In the genomic region with DNA sequence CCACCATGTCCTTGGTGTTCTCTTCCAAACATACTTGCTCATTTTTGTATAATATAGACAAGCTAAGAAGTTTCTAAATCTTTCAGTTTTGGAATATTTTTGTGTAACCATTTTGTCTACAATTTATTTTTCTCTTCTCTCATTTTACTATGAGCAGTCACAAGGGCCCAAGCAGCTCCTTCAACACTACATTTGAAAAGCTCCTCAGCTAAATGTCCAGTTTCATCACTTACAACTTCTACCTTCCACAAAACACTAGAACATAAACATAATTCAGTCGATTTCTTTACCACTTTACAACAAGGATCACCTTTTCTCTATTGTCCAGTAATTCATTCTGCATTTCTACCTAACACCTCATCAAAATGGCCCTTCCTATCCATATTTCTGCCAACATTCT, we compare ENCODE assay signal across 8 cellular contexts.
"Had no signal": no experiment of that assay in that cellular context is flagged by ENCODE, and none has a peak within 500 bp of the region (broad histone marks: within the 10 kb centered on the region; RNA-seq: fewer than 3 reads in every experiment).

No MANE protein-coding gene starts in this region.

- ATAC-seq: GM12878 had no signal

- H3K4me3 ChIP-seq: GM12878 had no signal

- DNase-seq: GDM1, GF-D8 had no signal

- FAIRE-seq: G401.6, GM12878, GM12891, GM12892, GM18507, GM19239 had no signal
